ENCODE assay signal across 15 cellular contexts in the genomic region with DNA sequence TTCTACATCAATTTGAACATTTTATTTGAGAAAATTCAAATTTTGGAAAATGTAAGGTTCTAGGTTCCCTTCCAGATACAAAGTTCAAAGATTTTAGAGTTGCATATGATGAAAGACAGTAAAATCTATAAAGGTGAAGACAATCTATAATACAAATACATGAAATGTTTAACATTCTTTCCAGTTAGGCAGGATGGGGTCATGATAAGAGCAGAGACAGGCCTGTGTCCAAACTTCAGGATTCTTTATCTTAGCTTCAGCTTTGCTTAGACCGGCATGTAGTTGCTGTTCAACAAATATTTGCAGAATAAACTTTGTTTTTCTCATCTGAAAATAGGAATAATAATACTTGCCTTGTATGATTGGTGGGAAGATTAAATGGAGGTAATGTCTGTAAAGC. TPM values are rescaled to one million over a fixed set of nuclear protein-coding genes. Genes with fewer than 3 reads are reported as not detected.
DNase-seq lines count a peak whose midpoint lies in the region; ATAC-seq and TF ChIP-seq lines count a peak whose summit lies in the region.
"Had no signal": no experiment of that assay in that cellular context is flagged by ENCODE, and none has a peak within 500 bp of the region (broad histone marks: within the 10 kb centered on the region; RNA-seq: fewer than 3 reads in every experiment).

No MANE protein-coding gene starts in this region.

- H3K36me3 ChIP-seq in ACC112 (ENCODE audit: insufficient read depth, low read length) (no peaks in the 10 kb centered on the region), smooth muscle cell (ENCODE audit: low read depth) (no peaks in the 10 kb centered on the region)
- H3K36me3 ChIP-seq: BLaER1 treated with 17β-estradiol and CSF1 and Interleukin-3, amounts not matched to agents 10 nM and 100 nM had no signal

- no peaks in the 10 kb centered on the region for H3K27me3 ChIP-seq in ACC112 (ENCODE audit: insufficient read depth, low read length)
- H3K27me3 ChIP-seq in smooth muscle cell (ENCODE audit: low read depth): no peaks in the 10 kb centered on the region
- H3K27me3 ChIP-seq: BLaER1 treated with 17β-estradiol and CSF1 and Interleukin-3, amounts not matched to agents 10 nM and 100 nM had no signal

- POLR2A ChIA-PET in WTC11 (lab: Charles Lee): no interaction called here
- POLR2A ChIA-PET in activated CD4-positive, alpha-beta T cell treated with anti-CD3 and anti-CD28 coated beads for 36 hours (lab: Charles Lee): no interaction called here

- TF ChIP-seq CTCF in WTC11 (IDR thresholded peaks at IDR 0.05): no peak
- TF ChIP-seq CTCF in smooth muscle cell (IDR thresholded peaks at IDR 0.05; ENCODE audit: borderline replicate concordance, insufficient read depth, poor library complexity, severe bottlenecking): no peak

- CTCF ChIA-PET in WTC11 (lab: Charles Lee): no interaction called here
- CTCF ChIA-PET in activated CD4-positive, alpha-beta T cell treated with anti-CD3 and anti-CD28 coated beads for 36 hours (lab: Charles Lee): no interaction called here

- peaks cover 5% of the 10 kb centered on the region for H3F3A ChIP-seq in smooth muscle cell (ENCODE audit: low read depth)

- H3K27ac ChIP-seq in ACC112 (ENCODE audit: low read depth, low read length) (peak overlapping the region; percentile 35; the same call in 1 of the 2 replicates), smooth muscle cell (ENCODE audit: low read depth) (peak overlapping the region; percentile 44)
- H3K27ac ChIP-seq: BLaER1 treated with 17β-estradiol and CSF1 and Interleukin-3, amounts not matched to agents 10 nM and 100 nM had no signal

- no peak overlapping the region for H2AFZ ChIP-seq in ACC112 (ENCODE audit: low read length, unreplicated experiment)
- H2AFZ ChIP-seq in smooth muscle cell (ENCODE audit: low read depth): no peak overlapping the region

- H3K27me3 Mint-ChIP-seq in WTC11 (ENCODE audit: low read depth): peaks cover 49% of the 10 kb centered on the region
- no peaks in the 10 kb centered on the region for H3K27me3 Mint-ChIP-seq in activated CD4-positive, alpha-beta T cell treated with anti-CD3 and anti-CD28 coated beads for 36 hours

- H3K4me3 Mint-ChIP-seq in WTC11: no peak overlapping the region
- no peak overlapping the region for H3K4me3 Mint-ChIP-seq in activated CD4-positive, alpha-beta T cell treated with anti-CD3 and anti-CD28 coated beads for 36 hours
- H3K4me3 Mint-ChIP-seq: CD4-positive, CD25-positive, alpha-beta regulatory T cell had no signal

- WGBS in smooth muscle cell (ENCODE audit: low lambda C conversion rate): 50% methylated on average over 1 of the region's 1 CpG

- no peaks in the 10 kb centered on the region for H3K9me3 Mint-ChIP-seq in WTC11
- H3K9me3 Mint-ChIP-seq in activated CD4-positive, alpha-beta T cell treated with anti-CD3 and anti-CD28 coated beads for 36 hours (ENCODE audit: low read depth): no peaks in the 10 kb centered on the region
- H3K9me3 Mint-ChIP-seq: IgD-negative memory B cell had no signal

- no peak overlapping the region for H3K4me2 ChIP-seq in smooth muscle cell
- H3K4me2 ChIP-seq: BLaER1 treated with 17β-estradiol and CSF1 and Interleukin-3, amounts not matched to agents 10 nM and 100 nM had no signal

- no peak overlapping the region for H3K27ac Mint-ChIP-seq in WTC11
- H3K27ac Mint-ChIP-seq in activated CD4-positive, alpha-beta T cell treated with anti-CD3 and anti-CD28 coated beads for 36 hours: no peak overlapping the region
- H3K27ac Mint-ChIP-seq: IgD-negative memory B cell had no signal

- H3K79me2 ChIP-seq in ACC112 (ENCODE audit: control insufficient read depth, insufficient read depth, low read length, unreplicated experiment) (peaks cover 2% of the 10 kb centered on the region), smooth muscle cell (ENCODE audit: low read depth) (no peaks in the 10 kb centered on the region)

- no peaks in the 10 kb centered on the region for H3K9me3 ChIP-seq in smooth muscle cell (replicated peaks; ENCODE audit: low read depth)

- H3K4me1 ChIP-seq in ACC112 (ENCODE audit: control insufficient read depth, insufficient read depth, low read length, unreplicated experiment) (peaks cover 25% of the 10 kb centered on the region), smooth muscle cell (ENCODE audit: low read depth) (no peaks in the 10 kb centered on the region)

- H3K4me3 ChIP-seq in ACC112 (ENCODE audit: low read depth, low read length): peak overlapping the region; percentile 25; the same call in 1 of the 2 replicates
- H3K4me3 ChIP-seq in smooth muscle cell: no peak overlapping the region
- H3K4me3 ChIP-seq: BLaER1 treated with 17β-estradiol and CSF1 and Interleukin-3, amounts not matched to agents 10 nM and 100 nM; GM12878 had no signal

- H4K20me1 ChIP-seq in smooth muscle cell (ENCODE audit: low read depth): no peaks in the 10 kb centered on the region

- ATAC-seq in WTC11: no peak
- ATAC-seq in activated CD4-positive, alpha-beta T cell treated with anti-CD3 and anti-CD28 coated beads for 36 hours: no peak
- ATAC-seq: GM12878, HCT116 had no signal

- no peaks in the 10 kb centered on the region for H3K36me3 Mint-ChIP-seq in WTC11
- H3K36me3 Mint-ChIP-seq in activated CD4-positive, alpha-beta T cell treated with anti-CD3 and anti-CD28 coated beads for 36 hours (ENCODE audit: low read depth): no peaks in the 10 kb centered on the region
- H3K36me3 Mint-ChIP-seq: CD4-positive, CD25-positive, alpha-beta regulatory T cell had no signal

- peak; percentile 46 for DNase-seq in HuH-7.5 (ENCODE audit: low spot score)
- no peak for DNase-seq in WTC11 (ENCODE audit: low spot score)
- DNase-seq in smooth muscle cell (lab: John Stamatoyannopoulos, UW; ENCODE audit: unreplicated experiment): no peak
- DNase-seq in DMS153 (lab: John Stamatoyannopoulos, UW): no peak
- no peak for DNase-seq in activated CD4-positive, alpha-beta T cell treated with anti-CD3 and anti-CD28 coated beads for 36 hours
- DNase-seq in NCI-H2196 (lab: John Stamatoyannopoulos, UW; ENCODE audit: unreplicated experiment): no peak
- DNase-seq: Calu3; CD4-positive, CD25-positive, alpha-beta regulatory T cell; DMS 273 treated with DMSO at 0.1 percent for 48 hours; DMS79 had no signal

- H3K9ac ChIP-seq in smooth muscle cell (ENCODE audit: low read depth): no peak overlapping the region
- H3K9ac ChIP-seq: BLaER1 treated with 17β-estradiol and CSF1 and Interleukin-3, amounts not matched to agents 10 nM and 100 nM had no signal

- intact Hi-C loops in activated CD4-positive, alpha-beta T cell treated with anti-CD3 and anti-CD28 coated beads for 36 hours (cut with DNase I, micrococcal nuclease): no loop called here

- peaks cover 4% of the 10 kb centered on the region; the same call in 1 of the 2 replicates for H3K4me1 Mint-ChIP-seq in WTC11
- H3K4me1 Mint-ChIP-seq in activated CD4-positive, alpha-beta T cell treated with anti-CD3 and anti-CD28 coated beads for 36 hours: peaks cover 3% of the 10 kb centered on the region

TF ChIP-seq in WTC11, 78 proteins besides CTCF, POLR2A, EP300 and RAD21:
- TF ChIP-seq, protein P1, sequence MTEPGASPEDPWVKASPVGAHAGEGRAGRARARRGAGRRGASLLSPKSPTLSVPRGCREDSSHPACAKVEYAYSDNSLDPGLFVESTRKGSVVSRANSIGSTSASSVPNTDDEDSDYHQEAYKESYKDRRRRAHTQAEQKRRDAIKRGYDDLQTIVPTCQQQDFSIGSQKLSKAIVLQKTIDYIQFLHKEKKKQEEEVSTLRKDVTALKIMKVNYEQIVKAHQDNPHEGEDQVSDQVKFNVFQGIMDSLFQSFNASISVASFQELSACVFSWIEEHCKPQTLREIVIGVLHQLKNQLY (CRISPR knock-in tag; IDR thresholded peaks at IDR 0.05): no peak
- TF ChIP-seq GABPB1 (CRISPR knock-in tag; IDR thresholded peaks at IDR 0.05): 0 out of 2 replicates have a peak, but pooled peaks have one; percentile 19
- no peak for TF ChIP-seq HMGA2 (CRISPR knock-in tag; IDR thresholded peaks at IDR 0.05)

RNA-seq across cellular contexts. Expression of a gene that starts 4.5 kb away (rescaled TPM):
- 13.7 to 14.6 TPM (median 13.9 TPM) in 3 replicates for total RNA-seq in WTC11 (2021)
- total RNA-seq in smooth muscle cell: 37.2 and 38.9 TPM in 2 replicates
- 14.7 and 15.4 TPM in 2 replicates for polyA plus RNA-seq in smooth muscle cell
- total RNA-seq in activated CD4-positive, alpha-beta T cell treated with anti-CD3 and anti-CD28 coated beads for 36 hours: 10 to 100 TPM; 40.7 to 41.5 TPM
